ENCODE assay signal across 8 cellular contexts in the genomic region with DNA sequence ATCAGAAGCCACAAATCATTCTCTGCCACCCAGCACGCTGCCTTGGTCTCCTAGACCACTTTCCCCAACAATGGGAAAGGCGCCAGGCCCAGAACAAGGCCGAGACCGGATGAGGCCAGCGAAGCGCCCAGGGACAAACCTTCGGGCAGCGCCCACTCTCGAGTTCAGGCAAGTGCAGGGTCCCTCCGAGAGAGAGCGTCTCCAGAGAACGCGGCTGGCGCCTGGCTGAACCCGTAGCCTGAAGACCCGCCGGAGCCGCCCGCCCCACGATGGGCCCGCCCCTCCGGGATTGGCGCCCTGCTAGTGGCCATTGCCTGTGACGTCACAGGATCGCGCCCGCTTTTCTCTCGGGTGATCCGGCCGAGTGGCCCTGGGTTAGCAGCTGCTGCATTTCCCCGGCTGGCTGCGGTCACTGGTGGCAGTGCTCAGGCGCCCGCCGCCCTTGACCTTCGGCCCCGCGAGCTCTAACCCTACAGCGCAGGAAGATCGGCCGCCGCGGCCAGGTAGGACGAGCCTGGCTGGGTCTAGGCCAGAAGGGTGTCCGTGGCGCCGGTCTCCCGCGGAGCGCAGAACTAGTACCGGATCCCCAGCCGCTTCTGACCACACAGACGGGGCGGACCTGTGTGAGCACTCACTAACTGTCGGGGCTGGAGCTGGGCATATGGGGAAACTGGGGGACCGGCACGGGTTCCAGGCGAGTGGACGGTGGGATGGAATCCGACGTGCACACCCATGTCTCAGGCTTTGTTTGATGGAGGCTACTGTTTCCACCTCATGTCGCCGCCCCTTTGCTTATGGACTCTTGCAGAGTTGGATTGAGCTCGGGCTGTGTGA. TPM values are rescaled to one million over a fixed set of nuclear protein-coding genes. Genes with fewer than 3 reads are reported as not detected.
DNase-seq lines count a peak whose midpoint lies in the region; TF ChIP-seq lines count a peak whose summit lies in the region.

A gene with protein sequence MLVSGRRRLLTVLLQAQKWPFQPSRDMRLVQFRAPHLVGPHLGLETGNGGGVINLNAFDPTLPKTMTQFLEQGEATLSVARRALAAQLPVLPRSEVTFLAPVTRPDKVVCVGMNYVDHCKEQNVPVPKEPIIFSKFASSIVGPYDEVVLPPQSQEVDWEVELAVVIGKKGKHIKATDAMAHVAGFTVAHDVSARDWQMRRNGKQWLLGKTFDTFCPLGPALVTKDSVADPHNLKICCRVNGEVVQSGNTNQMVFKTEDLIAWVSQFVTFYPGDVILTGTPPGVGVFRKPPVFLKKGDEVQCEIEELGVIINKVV (plus strand): TSS at position 339 of the 834 bp plus-strand sequence. CDS start 2,851 bp downstream, outside the sequence.

- peak within 1 kb of the TSS; percentile 76 for H3K27ac ChIP-seq in subcutaneous abdominal adipose tissue (ENCODE audit: low read depth, low read length)

- H3K27me3 Mint-ChIP-seq in HFFc6 (ENCODE audit: insufficient read depth): no peaks in the 10 kb centered on the region

- peak within 1 kb of the TSS; percentile 100 for H3K4me3 Mint-ChIP-seq in HFFc6

- H3K27ac Mint-ChIP-seq in HFFc6: peak within 1 kb of the TSS; percentile 98

- H3K4me1 Mint-ChIP-seq in HFFc6 (ENCODE audit: low read depth): peaks cover 19% of the 10 kb centered on the region

- no peaks in the 10 kb centered on the region for H3K9me3 Mint-ChIP-seq in HFFc6

- H3K27me3 ChIP-seq in neuron (ENCODE audit: insufficient read depth, low read length) (no peaks in the 10 kb centered on the region), subcutaneous abdominal adipose tissue (ENCODE audit: control insufficient read depth in 5 of 5, insufficient read depth in 4 of 5, low read length in 5 of 5) (no peaks in the 10 kb centered on the region)

- in situ Hi-C loops in SK-MEL-5 (cut with HindIII; ENCODE audit: low pct_unique_long_range_greater_than_20kb, low sequenced_read_pairs): no loop called here

- peaks cover 13% of the 10 kb centered on the region for H3K4me1 ChIP-seq in neuron (ENCODE audit: insufficient read depth, low read length)
- H3K4me1 ChIP-seq in subcutaneous abdominal adipose tissue (ENCODE audit: control insufficient read depth in 5 of 5, insufficient read depth in 5 of 5, low read length in 5 of 5): peaks cover 5 to 25% (median 22%) of the 10 kb centered on the region in 5 donors

- H3K9me3 ChIP-seq in neuron (ENCODE audit: low read length) (no peaks in the 10 kb centered on the region), subcutaneous abdominal adipose tissue (ENCODE audit: control insufficient read depth in 5 of 5, low read length in 5 of 5) (no peaks in the 10 kb centered on the region)

- peak within 1 kb of the TSS; percentile 81 to 98 (median 92) for H3K9ac ChIP-seq in subcutaneous abdominal adipose tissue (ENCODE audit: low read length in 5 of 5)

- H3K36me3 ChIP-seq in neuron (ENCODE audit: insufficient read depth, low read length): no peaks in the 10 kb centered on the region
- H3K36me3 ChIP-seq in subcutaneous abdominal adipose tissue (ENCODE audit: control insufficient read depth in 5 of 5, insufficient read depth in 5 of 5, low read length in 5 of 5): peaks cover 0 to 6% (median 0%) of the 10 kb centered on the region in 5 donors

- no peaks in the 10 kb centered on the region for H3K36me3 Mint-ChIP-seq in HFFc6 (ENCODE audit: low read depth)

- peak; percentile 79 for DNase-seq in GM04504 (ENCODE audit: low read depth)
- DNase-seq in HFFc6: peak; percentile 83
- peak; percentile 94 for DNase-seq in NAMALWA (ENCODE audit: low spot score)
- peak; percentile 90 for DNase-seq in SK-MEL-5 (ENCODE audit: low read depth, low spot score)
- peak; percentile 94 for DNase-seq in activated naive CD4-positive, alpha-beta T cell treated with Interleukin-2 at 50 U/mL for 16 hours
- peak; percentile 80 for DNase-seq in foreskin melanocyte

- peak within 1 kb of the TSS; percentile 94 for H2AFZ ChIP-seq in neuron (ENCODE audit: low read depth, low read length)

- TF ChIP-seq CTCF in HFFc6 (IDR thresholded peaks at IDR 0.05): no peak

- peak within 1 kb of the TSS; percentile 93 for H3K4me3 ChIP-seq in neuron (ENCODE audit: low read length)
- H3K4me3 ChIP-seq in subcutaneous abdominal adipose tissue (ENCODE audit: low read depth in 1 of 5, low read length in 5 of 5): peak within 1 kb of the TSS; percentile 93 to 98 (median 95)

RNA-seq across cellular contexts. Expression of the gene that starts here (rescaled TPM):
- 10 to 100 TPM; 23.1 to 28.0 (median 26.3) TPM for total RNA-seq in HFFc6 (2021; fragmentation: NEBNext Ultra II Directional; extraction: Animal tissue kit (Norgen Biotek cat#: 25700))
- total RNA-seq in SK-MEL-5 (2014; rRNA removed; shearing (Covaris generic)): 47.8 and 51.7 TPM in 2 replicates
- 46.6 and 58.1 TPM in 2 replicates for polyA plus RNA-seq in SK-MEL-5 (2015; cell fraction: cytosol; rRNA removed)
- 110 and 170 TPM in 2 replicates for polyA plus RNA-seq in SK-MEL-5 (2015; cell fraction: nucleus; rRNA removed)

Comparison
In these comparisons a context has a peak if more than half of its experiments do, and no peak if none do; other contexts are left out.
1. Peak in every context shown above with its lines: DNase-seq, H3K4me3 ChIP-seq and H3K27ac ChIP-seq.